ENCODE assay signal across 21 cellular contexts in genomic region chr11:116432301-116432700, GRCh38.
"Had no signal": no experiment of that assay in that cellular context is flagged by ENCODE, and none has a peak within 500 bp of the region (broad histone marks: within the 10 kb centered on the region; RNA-seq: fewer than 3 reads in every experiment).

No MANE protein-coding gene starts in this region.

- H3K27ac ChIP-seq: colonic mucosa, epithelial cell of prostate, gastrocnemius medialis, lower lobe of right lung, neutrophil, pancreas, right atrium auricular region, skin epidermis, spleen, thoracic aorta, tibial nerve, upper lobe of left lung had no signal

- H3K9me3 ChIP-seq: colonic mucosa, gastrocnemius medialis, lower lobe of right lung, neutrophil, pancreas, right atrium auricular region, spleen, thoracic aorta, tibial nerve, upper lobe of left lung had no signal

- H3K4me3 ChIP-seq: colonic mucosa, gastrocnemius medialis, lower lobe of right lung, pancreas, right atrium auricular region, skin epidermis, spleen, thoracic aorta, tibial nerve, upper lobe of left lung had no signal

- H3K36me3 ChIP-seq: colonic mucosa, gastrocnemius medialis, lower lobe of right lung, neutrophil, pancreas, right atrium auricular region, spleen, thoracic aorta, tibial nerve, upper lobe of left lung had no signal

- DNase-seq: colonic mucosa; effector CD8-positive, alpha-beta T cell; endodermal cell; foreskin fibroblast; gastrocnemius medialis; head of caudate nucleus; left ventricle myocardium superior; lower lobe of right lung; naive thymus-derived CD8-positive, alpha-beta T cell; nephron progenitor cell; pancreas; spleen; stimulated activated CD4-positive, alpha-beta T cell treated with anti-CD3 and anti-CD28 coated beads, Interleukin-4, amount 100 ng/mL, for 4 hours; stimulated activated naive B cell treated with anti-CD40 and anti-IgM and Interleukin-4, amounts not matched to agents 10 μg/mL and 1 μg/mL and 100 μg/mL, for 72 hours had no signal

- H3K27me3 ChIP-seq: colonic mucosa, gastrocnemius medialis, neutrophil, pancreas, right atrium auricular region, tibial nerve, upper lobe of left lung had no signal

- H3K4me1 ChIP-seq: colonic mucosa, gastrocnemius medialis, pancreas, upper lobe of left lung had no signal
